ENCODE assay signal across 8 cellular contexts in the genomic region with DNA sequence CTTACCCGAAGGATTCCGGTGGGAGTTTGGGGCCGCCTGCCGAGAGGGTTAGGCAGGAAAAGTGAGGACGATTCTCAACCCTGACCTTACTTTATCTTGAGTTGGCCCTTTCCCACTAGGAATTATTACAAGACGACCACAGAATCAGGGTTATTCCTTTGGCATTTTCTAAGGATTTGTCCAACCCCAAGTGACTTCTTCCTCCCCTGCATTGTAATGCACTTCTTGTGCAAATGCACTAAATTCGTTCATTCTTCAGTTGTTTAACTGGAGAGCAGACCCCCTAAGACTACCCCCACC. TPM values are rescaled to one million over a fixed set of nuclear protein-coding genes. Genes with fewer than 3 reads are reported as not detected.
DNase-seq lines count a peak whose midpoint lies in the region; ATAC-seq and TF ChIP-seq lines count a peak whose summit lies in the region.

No MANE protein-coding gene starts in this region.

- TF ChIP-seq POLR2A in vagina (IDR thresholded peaks at IDR 0.05), result no peak

- peak overlapping the region; percentile 96 for H3K27ac Mint-ChIP-seq in MCF 10A (ENCODE audit: low read depth, unreplicated experiment)

- CTCF ChIA-PET in MCF 10A (lab: Yijun Ruan, JAX), result interaction anchor here (0.8 to 1.9 kb wide), 3 partner anchors 11 to 16 kb away, joined by 3 to 6 read pairs (median 4); no protein-coding TSS in a partner anchor

- H3K4me3 Mint-ChIP-seq in MCF 10A (ENCODE audit: unreplicated experiment), result peak overlapping the region; percentile 96

- WGBS in mesodermal cell (ENCODE audit: insufficient coverage in 2 of 2), 2 experiments, result 0% methylated on average over 3 to 4 of the region's 7 CpGs

- H3K4me3 ChIP-seq in right atrium auricular region, result peak overlapping the region; percentile 82 to 96
- H3K4me3 ChIP-seq in mesodermal cell (ENCODE audit: extremely low read depth, insufficient read depth, low read length, poor library complexity, severe bottlenecking), result peak overlapping the region; percentile 94
- H3K4me3 ChIP-seq in vagina, result peak overlapping the region; percentile 64 to 80

- H3K36me3 Mint-ChIP-seq in MCF 10A (ENCODE audit: insufficient read depth, unreplicated experiment), result peaks cover 24% of the 10 kb centered on the region

- DNase-seq in right atrium auricular region (ENCODE audit: low spot score) (no peak), left cardiac atrium (no peak), MCF 10A (ENCODE audit: unreplicated experiment) (no peak), vagina (ENCODE audit: extremely low spot score in 2 of 2) (no peak), iPS-NIHi11 (ENCODE audit: low spot score) (no peak), AML-193 (lab: John Stamatoyannopoulos, UW) (no peak), EL (no peak)

- no peaks in the 10 kb centered on the region for H3K36me3 ChIP-seq in right atrium auricular region
- H3K36me3 ChIP-seq in mesodermal cell (ENCODE audit: control insufficient read depth, insufficient read depth, low read length), result no peaks in the 10 kb centered on the region
- H3K36me3 ChIP-seq in vagina, result no peaks in the 10 kb centered on the region

- intact Hi-C loops in left cardiac atrium (cut with DNase I) (no loop called here), MCF 10A (cut with micrococcal nuclease) (loop anchor here (1.0 kb wide), 1 partner anchor 48 kb away; no protein-coding TSS in a partner anchor), vagina (cut with DNase I) (no loop called here)

- no peaks in the 10 kb centered on the region for H3K27me3 ChIP-seq in right atrium auricular region
- no peaks in the 10 kb centered on the region for H3K27me3 ChIP-seq in vagina

- H3K4me1 ChIP-seq in right atrium auricular region (peaks cover 0 to 38% of the 10 kb centered on the region in 2 donors), mesodermal cell (ENCODE audit: control insufficient read depth, insufficient read depth, low read length, poor library complexity, severe bottlenecking) (peaks cover 6% of the 10 kb centered on the region), vagina (peaks cover 51% of the 10 kb centered on the region)

- TF ChIP-seq CTCF in right atrium auricular region (IDR thresholded peaks at IDR 0.05) (no peak), MCF 10A (IDR thresholded peaks at IDR 0.05; ENCODE audit: unreplicated experiment) (no peak), vagina (IDR thresholded peaks at IDR 0.05) (no peak)

- no peaks in the 10 kb centered on the region for H3K9me3 Mint-ChIP-seq in MCF 10A (ENCODE audit: unreplicated experiment)

- H3K9me3 ChIP-seq in right atrium auricular region, result no peaks in the 10 kb centered on the region
- H3K9me3 ChIP-seq in mesodermal cell (ENCODE audit: control insufficient read depth, low read length), result no peaks in the 10 kb centered on the region
- H3K9me3 ChIP-seq in vagina, result no peaks in the 10 kb centered on the region

- BruUV-seq in MCF 10A (replicated peaks; lab: Mats Ljungman, UMichigan), result TSS peak; percentile 51

- ATAC-seq in left cardiac atrium, result no peak

- POLR2A ChIA-PET in MCF 10A (lab: Yijun Ruan, JAX), result interaction anchor here (0.6 to 8.2 kb wide), 16 partner anchors 9 to 1562 kb away, joined by 3 to 110 read pairs (median 5); no protein-coding TSS in a partner anchor

- H3K27ac ChIP-seq in right atrium auricular region, result peak overlapping the region; percentile 89 to 96
- H3K27ac ChIP-seq in mesodermal cell (ENCODE audit: low read depth, low read length, severe bottlenecking), result peak overlapping the region; percentile 87
- peak overlapping the region; percentile 77 for H3K27ac ChIP-seq in vagina

- H3K27me3 Mint-ChIP-seq in MCF 10A (ENCODE audit: insufficient read depth, unreplicated experiment), result no peaks in the 10 kb centered on the region

- H3K4me1 Mint-ChIP-seq in MCF 10A (ENCODE audit: insufficient read depth, unreplicated experiment), result peaks cover 34% of the 10 kb centered on the region

RNA-seq across cellular contexts. Expression of a gene that starts 0.4 kb away (rescaled TPM):
- total RNA-seq in right atrium auricular region (1 to 10 TPM; 1.3 to 1.4 TPM), left cardiac atrium (1 to 10 TPM in 1 of 2 donors, under 1 TPM in 1; 0.62 to 1.9 TPM), MCF 10A (2022) (3.2 and 4.6 TPM in 2 replicates), vagina (not detected)
- 0.92 TPM for polyA plus RNA-seq in mesodermal cell (2013, experiment 1 of 2)
- 1.2 TPM for polyA plus RNA-seq in mesodermal cell (2013, experiment 2 of 2)

RNA-seq across cellular contexts. Expression of a gene that starts 0.8 kb away (rescaled TPM):
- total RNA-seq in right atrium auricular region, result 1 to 10 TPM; 7.5 to 9.8 TPM
- 1 to 10 TPM; 6.5 to 8.7 TPM for total RNA-seq in left cardiac atrium
- 12.9 and 14.6 TPM in 2 replicates for total RNA-seq in MCF 10A (2022)
- polyA plus RNA-seq in mesodermal cell (2013, experiment 1 of 2), result 11.2 TPM
- 9.9 TPM for polyA plus RNA-seq in mesodermal cell (2013, experiment 2 of 2)
- total RNA-seq in vagina, result 12.5 TPM
